Comparison of ENCODE assay signal across 6 cellular contexts in genomic region chr7:49645296-49645695, GRCh38.
"Had no signal": no experiment of that assay in that cellular context is flagged by ENCODE, and none has a peak within 500 bp of the region (broad histone marks: within the 10 kb centered on the region; RNA-seq: fewer than 3 reads in every experiment).

No MANE protein-coding gene starts in this region.

- ATAC-seq: K562 had no signal

- H3K27ac Mint-ChIP-seq: H9 had no signal

- DNase-seq: GOT3, H9, HCEC 1CT, IMR-90, KG1 had no signal

- H3K4me3 ChIP-seq: K562 had no signal

- H3K4me3 Mint-ChIP-seq: H9 had no signal
